In the genomic region with DNA sequence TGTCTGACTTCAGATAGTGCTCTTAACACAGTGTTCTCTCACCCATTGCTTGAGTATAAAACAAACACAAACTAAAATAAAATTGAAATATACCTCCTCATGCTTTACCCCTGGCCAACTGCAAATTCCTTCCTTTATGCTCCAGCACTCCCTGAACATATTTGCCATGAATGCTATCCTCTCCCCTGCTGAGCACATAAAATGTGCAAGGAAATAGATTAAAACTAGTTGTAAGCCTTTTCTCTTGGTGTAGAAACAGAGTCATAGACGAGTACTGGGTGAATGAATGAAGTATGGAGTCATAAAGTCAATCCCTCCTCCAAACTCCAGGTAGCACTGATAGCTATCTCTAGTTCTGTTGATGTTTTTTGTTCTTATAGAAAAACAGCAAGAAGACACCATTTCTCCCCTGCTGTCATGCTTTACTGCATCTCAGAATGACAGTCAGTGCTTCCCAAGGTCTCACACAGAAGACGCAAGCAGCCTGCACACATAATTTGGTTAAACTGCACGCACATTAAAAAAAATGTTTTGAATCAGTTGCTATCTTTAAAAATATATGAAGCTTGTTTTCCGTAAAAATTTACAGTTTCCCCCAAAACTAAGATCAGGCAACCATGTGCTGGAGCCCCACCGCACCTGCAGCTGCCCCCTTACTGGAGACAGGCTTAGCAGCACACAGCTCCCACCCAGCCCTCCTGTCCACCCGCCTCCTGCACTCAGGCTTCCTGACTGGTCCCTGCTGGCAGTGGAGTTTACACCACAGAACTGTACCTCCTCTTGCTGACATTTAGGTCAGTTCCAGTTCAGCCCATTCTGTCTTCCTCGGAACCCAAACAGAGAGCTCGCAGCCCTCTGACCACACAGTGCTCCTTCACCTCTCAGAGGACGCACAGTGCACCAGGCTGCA, we compare ENCODE assay signal across 2 cellular contexts.
TF ChIP-seq lines count a peak whose summit lies in the region.

No MANE protein-coding gene starts in this region.

TF ChIP-seq in SK-N-SH, 30 proteins besides CTCF, POLR2A, EP300 and RAD21 (continued from another document):
- TF ChIP-seq, protein P1, sequence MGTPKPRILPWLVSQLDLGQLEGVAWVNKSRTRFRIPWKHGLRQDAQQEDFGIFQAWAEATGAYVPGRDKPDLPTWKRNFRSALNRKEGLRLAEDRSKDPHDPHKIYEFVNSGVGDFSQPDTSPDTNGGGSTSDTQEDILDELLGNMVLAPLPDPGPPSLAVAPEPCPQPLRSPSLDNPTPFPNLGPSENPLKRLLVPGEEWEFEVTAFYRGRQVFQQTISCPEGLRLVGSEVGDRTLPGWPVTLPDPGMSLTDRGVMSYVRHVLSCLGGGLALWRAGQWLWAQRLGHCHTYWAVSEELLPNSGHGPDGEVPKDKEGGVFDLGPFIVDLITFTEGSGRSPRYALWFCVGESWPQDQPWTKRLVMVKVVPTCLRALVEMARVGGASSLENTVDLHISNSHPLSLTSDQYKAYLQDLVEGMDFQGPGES (IDR thresholded peaks at IDR 0.05; ENCODE audit: low read depth, low read length) = no peak
- TF ChIP-seq, protein P2, sequence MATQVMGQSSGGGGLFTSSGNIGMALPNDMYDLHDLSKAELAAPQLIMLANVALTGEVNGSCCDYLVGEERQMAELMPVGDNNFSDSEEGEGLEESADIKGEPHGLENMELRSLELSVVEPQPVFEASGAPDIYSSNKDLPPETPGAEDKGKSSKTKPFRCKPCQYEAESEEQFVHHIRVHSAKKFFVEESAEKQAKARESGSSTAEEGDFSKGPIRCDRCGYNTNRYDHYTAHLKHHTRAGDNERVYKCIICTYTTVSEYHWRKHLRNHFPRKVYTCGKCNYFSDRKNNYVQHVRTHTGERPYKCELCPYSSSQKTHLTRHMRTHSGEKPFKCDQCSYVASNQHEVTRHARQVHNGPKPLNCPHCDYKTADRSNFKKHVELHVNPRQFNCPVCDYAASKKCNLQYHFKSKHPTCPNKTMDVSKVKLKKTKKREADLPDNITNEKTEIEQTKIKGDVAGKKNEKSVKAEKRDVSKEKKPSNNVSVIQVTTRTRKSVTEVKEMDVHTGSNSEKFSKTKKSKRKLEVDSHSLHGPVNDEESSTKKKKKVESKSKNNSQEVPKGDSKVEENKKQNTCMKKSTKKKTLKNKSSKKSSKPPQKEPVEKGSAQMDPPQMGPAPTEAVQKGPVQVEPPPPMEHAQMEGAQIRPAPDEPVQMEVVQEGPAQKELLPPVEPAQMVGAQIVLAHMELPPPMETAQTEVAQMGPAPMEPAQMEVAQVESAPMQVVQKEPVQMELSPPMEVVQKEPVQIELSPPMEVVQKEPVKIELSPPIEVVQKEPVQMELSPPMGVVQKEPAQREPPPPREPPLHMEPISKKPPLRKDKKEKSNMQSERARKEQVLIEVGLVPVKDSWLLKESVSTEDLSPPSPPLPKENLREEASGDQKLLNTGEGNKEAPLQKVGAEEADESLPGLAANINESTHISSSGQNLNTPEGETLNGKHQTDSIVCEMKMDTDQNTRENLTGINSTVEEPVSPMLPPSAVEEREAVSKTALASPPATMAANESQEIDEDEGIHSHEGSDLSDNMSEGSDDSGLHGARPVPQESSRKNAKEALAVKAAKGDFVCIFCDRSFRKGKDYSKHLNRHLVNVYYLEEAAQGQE (IDR thresholded peaks at IDR 0.05; ENCODE audit: low read depth, low read length) = no peak
- no peak for TF ChIP-seq NFIC (IDR thresholded peaks at IDR 0.05; ENCODE audit: borderline replicate concordance)
- TF ChIP-seq, protein P3, sequence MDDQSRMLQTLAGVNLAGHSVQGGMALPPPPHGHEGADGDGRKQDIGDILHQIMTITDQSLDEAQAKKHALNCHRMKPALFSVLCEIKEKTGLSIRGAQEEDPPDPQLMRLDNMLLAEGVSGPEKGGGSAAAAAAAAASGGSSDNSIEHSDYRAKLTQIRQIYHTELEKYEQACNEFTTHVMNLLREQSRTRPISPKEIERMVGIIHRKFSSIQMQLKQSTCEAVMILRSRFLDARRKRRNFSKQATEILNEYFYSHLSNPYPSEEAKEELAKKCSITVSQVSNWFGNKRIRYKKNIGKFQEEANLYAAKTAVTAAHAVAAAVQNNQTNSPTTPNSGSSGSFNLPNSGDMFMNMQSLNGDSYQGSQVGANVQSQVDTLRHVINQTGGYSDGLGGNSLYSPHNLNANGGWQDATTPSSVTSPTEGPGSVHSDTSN (IDR thresholded peaks at IDR 0.05) = no peak
- no peak for TF ChIP-seq MXI1 (IDR thresholded peaks at IDR 0.05; ENCODE audit: low read depth, low read length)
- TF ChIP-seq SIN3A (IDR thresholded peaks at IDR 0.05; ENCODE audit: borderline replicate concordance, low read depth, low read length) = no peak
- no peak for TF ChIP-seq EZH2phosphoT487 (IDR thresholded peaks at IDR 0.05; ENCODE audit: borderline replicate concordance, low read depth)
TF ChIP-seq in SK-N-SH: peak in this region for 0.

TF ChIP-seq in SK-N-SH treated with all-trans-retinoic acid at 6 μM for 48 hours, 23 proteins besides CTCF, POLR2A, EP300 and RAD21 (continued from another document):
- TF ChIP-seq BACH2 (CRISPR knock-in tag; IDR thresholded peaks at IDR 0.05; ENCODE audit: borderline replicate concordance) = no peak
- no peak for TF ChIP-seq ZNF565 (CRISPR knock-in tag; conservative IDR thresholded peaks at IDR 0.05; ENCODE audit: low read depth)
- TF ChIP-seq, protein P4, sequence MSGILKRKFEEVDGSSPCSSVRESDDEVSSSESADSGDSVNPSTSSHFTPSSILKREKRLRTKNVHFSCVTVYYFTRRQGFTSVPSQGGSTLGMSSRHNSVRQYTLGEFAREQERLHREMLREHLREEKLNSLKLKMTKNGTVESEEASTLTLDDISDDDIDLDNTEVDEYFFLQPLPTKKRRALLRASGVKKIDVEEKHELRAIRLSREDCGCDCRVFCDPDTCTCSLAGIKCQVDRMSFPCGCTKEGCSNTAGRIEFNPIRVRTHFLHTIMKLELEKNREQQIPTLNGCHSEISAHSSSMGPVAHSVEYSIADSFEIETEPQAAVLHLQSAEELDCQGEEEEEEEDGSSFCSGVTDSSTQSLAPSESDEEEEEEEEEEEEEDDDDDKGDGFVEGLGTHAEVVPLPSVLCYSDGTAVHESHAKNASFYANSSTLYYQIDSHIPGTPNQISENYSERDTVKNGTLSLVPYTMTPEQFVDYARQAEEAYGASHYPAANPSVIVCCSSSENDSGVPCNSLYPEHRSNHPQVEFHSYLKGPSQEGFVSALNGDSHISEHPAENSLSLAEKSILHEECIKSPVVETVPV (CRISPR knock-in tag; IDR thresholded peaks at IDR 0.05) = no peak
- TF ChIP-seq ZNF8 (CRISPR knock-in tag; IDR thresholded peaks at IDR 0.05) = no peak
- TF ChIP-seq ZFP3 (CRISPR knock-in tag; IDR thresholded peaks at IDR 0.05) = no peak
- TF ChIP-seq, protein P5, sequence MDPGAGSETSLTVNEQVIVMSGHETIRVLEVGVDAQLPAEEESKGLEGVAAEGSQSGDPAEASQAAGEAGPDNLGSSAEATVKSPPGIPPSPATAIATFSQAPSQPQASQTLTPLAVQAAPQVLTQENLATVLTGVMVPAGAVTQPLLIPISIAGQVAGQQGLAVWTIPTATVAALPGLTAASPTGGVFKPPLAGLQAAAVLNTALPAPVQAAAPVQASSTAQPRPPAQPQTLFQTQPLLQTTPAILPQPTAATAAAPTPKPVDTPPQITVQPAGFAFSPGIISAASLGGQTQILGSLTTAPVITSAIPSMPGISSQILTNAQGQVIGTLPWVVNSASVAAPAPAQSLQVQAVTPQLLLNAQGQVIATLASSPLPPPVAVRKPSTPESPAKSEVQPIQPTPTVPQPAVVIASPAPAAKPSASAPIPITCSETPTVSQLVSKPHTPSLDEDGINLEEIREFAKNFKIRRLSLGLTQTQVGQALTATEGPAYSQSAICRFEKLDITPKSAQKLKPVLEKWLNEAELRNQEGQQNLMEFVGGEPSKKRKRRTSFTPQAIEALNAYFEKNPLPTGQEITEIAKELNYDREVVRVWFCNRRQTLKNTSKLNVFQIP (CRISPR knock-in tag; IDR thresholded peaks at IDR 0.05; ENCODE audit: borderline replicate concordance, low read depth) = no peak
- no peak for TF ChIP-seq RARB (CRISPR knock-in tag; IDR thresholded peaks at IDR 0.05)
- no peak for TF ChIP-seq TSHZ2 (CRISPR knock-in tag; IDR thresholded peaks at IDR 0.05)
- TF ChIP-seq ISL1 (CRISPR knock-in tag; IDR thresholded peaks at IDR 0.05) = no peak
- no peak for TF ChIP-seq TOX (CRISPR knock-in tag; IDR thresholded peaks at IDR 0.05; ENCODE audit: borderline replicate concordance)
- TF ChIP-seq ZC3H10 (CRISPR knock-in tag; IDR thresholded peaks at IDR 0.05) = no peak
- no peak for TF ChIP-seq ESRRG (CRISPR knock-in tag; IDR thresholded peaks at IDR 0.05)
- no peak for TF ChIP-seq GLIS3 (CRISPR knock-in tag; IDR thresholded peaks at IDR 0.05)
- TF ChIP-seq SNAI2 (CRISPR knock-in tag; IDR thresholded peaks at IDR 0.05) = no peak
- TF ChIP-seq PATZ1 (CRISPR knock-in tag; IDR thresholded peaks at IDR 0.05; ENCODE audit: borderline replicate concordance) = no peak
TF ChIP-seq in SK-N-SH treated with all-trans-retinoic acid at 6 μM for 48 hours: peak in this region for 0.
